ENCODE assay signal across 10 cellular contexts in genomic region chr11:8209208-8209807, GRCh38. TPM values are rescaled to one million over a fixed set of nuclear protein-coding genes. Genes with fewer than 3 reads are reported as not detected.
DNase-seq lines count a peak whose midpoint lies in the region; ATAC-seq, FAIRE-seq and TF ChIP-seq lines count a peak whose summit lies in the region.
"Had no signal": no experiment of that assay in that cellular context is flagged by ENCODE, and none has a peak within 500 bp of the region (broad histone marks: within the 10 kb centered on the region; RNA-seq: fewer than 3 reads in every experiment).

No MANE protein-coding gene starts in this region.

- TF ChIP-seq POLR2A in GM12878 (IDR thresholded peaks at IDR 0.05; ENCODE audit: low read depth, low read length): no peak

- POLR2A ChIA-PET in GM12878 (lab: Charles Lee): interaction anchor here (1.6 kb wide), 1 partner anchor 14 kb away, joined by 5 read pairs; no protein-coding TSS in a partner anchor

- H4K20me1 ChIP-seq in GM12878 (ENCODE audit: control insufficient read depth, insufficient read depth): no peaks in the 10 kb centered on the region; the same call in 1 of the 2 replicates

- H3K36me3 ChIP-seq in GM12878 (ENCODE audit: control insufficient read depth in 2 of 2, insufficient read depth in 2 of 2, low read length in 1 of 2): no peaks in the 10 kb centered on the region

- CTCF ChIA-PET in GM12878 (lab: Yijun Ruan, JAX): interaction anchor here (0.9 to 8.7 kb wide), 6 partner anchors 9 to 19 kb away, joined by 3 to 132 read pairs (median 4); no protein-coding TSS in a partner anchor

- SMC1A ChIA-PET in GM12878 (lab: Charles Lee; ENCODE audit: uncharacterized antibody, unreplicated experiment): interaction anchor here (1.5 to 3.6 kb wide), 4 partner anchors 13 to 19 kb away, joined by 5 to 28 read pairs (median 6); no protein-coding TSS in a partner anchor

- no peak overlapping the region for H2AFZ ChIP-seq in GM12878 (ENCODE audit: control insufficient read depth, low read depth, low read length)

- peak; percentile 55 for TF ChIP-seq RAD21 in GM12878 (IDR thresholded peaks at IDR 0.05; ENCODE audit: insufficient read depth, low read depth, low read length)

- H3K9ac ChIP-seq in GM12878 (ENCODE audit: control insufficient read depth, insufficient read depth, low read length): no peak overlapping the region

- TF ChIP-seq CTCF in HL-60 (IDR thresholded peaks at IDR 0.05; ENCODE audit: insufficient read depth, low read length) (peak; percentile 62), GM12878 (IDR thresholded peaks at IDR 0.05 in 2 of 3, conservative IDR thresholded peaks at IDR 0.05 in 1 of 3; ENCODE audit: control insufficient read depth in 2 of 3, extremely low read depth in 1 of 3, insufficient read depth in 1 of 3, low read depth in 3 of 3, low read length in 3 of 3) (peak; percentile 56 to 81 (median 75))

- H3K4me3 Mint-ChIP-seq in memory B cell: no peak overlapping the region
- H3K4me3 Mint-ChIP-seq: activated naive CD8-positive, alpha-beta T cell had no signal

- no peaks in the 10 kb centered on the region for H3K9me3 ChIP-seq in GM12878 (replicated peaks; ENCODE audit: control insufficient read depth, insufficient read depth, low read length)

- DNase-seq in CMK (ENCODE audit: low read depth): peak; percentile 34
- DNase-seq in HL-60 (ENCODE audit: low read depth in 1 of 2, low spot score in 1 of 2): peak in 1 of 2 experiments; percentile 48
- no peak for DNase-seq in GM12878 (ENCODE audit: low read depth, low spot score)
- DNase-seq in memory B cell (ENCODE audit: low spot score in 2 of 2): peak; percentile 63 to 74
- no peak for DNase-seq in T-helper 1 cell
- no peak for DNase-seq in sciatic nerve (ENCODE audit: low spot score)
- no peak for DNase-seq in NCI-H2171 (lab: John Stamatoyannopoulos, UW)
- no peak for DNase-seq in activated CD8-positive, alpha-beta memory T cell treated with anti-CD3 and anti-CD28 coated beads for 24 hours
- DNase-seq: NCI-H1694 treated with DMSO at 0.1 percent for 48 hours had no signal

- H3K4me2 ChIP-seq in GM12878 (ENCODE audit: control insufficient read depth, insufficient read depth): no peak overlapping the region

- H3K36me3 Mint-ChIP-seq in memory B cell: no peaks in the 10 kb centered on the region
- H3K36me3 Mint-ChIP-seq: activated naive CD8-positive, alpha-beta T cell had no signal

- peaks cover 14% of the 10 kb centered on the region for H3K4me1 Mint-ChIP-seq in memory B cell

- intact Hi-C loops in GM12878 (cut with micrococcal nuclease; ENCODE audit: unreplicated experiment): loop anchor here (1.0 to 10.0 kb wide), 2 partner anchors 17 to 175 kb away; no protein-coding TSS in a partner anchor
- intact Hi-C loops in sciatic nerve (cut with DNase I): no loop called here

- H3K9me3 Mint-ChIP-seq in memory B cell: no peaks in the 10 kb centered on the region

- no peak for TF ChIP-seq EP300 in GM12878 (IDR thresholded peaks at IDR 0.05; ENCODE audit: borderline replicate concordance in 1 of 2, control insufficient read depth in 1 of 2, low read depth in 2 of 2, low read length in 2 of 2)

- RAD21 ChIA-PET in GM12878 (lab: Charles Lee; ENCODE audit: unreplicated experiment): interaction anchor here (3.0 kb wide), 2 partner anchors 13 to 16 kb away, joined by 20 to 33 read pairs; no protein-coding TSS in a partner anchor

- H3K27me3 Mint-ChIP-seq in memory B cell: no peaks in the 10 kb centered on the region

- in situ Hi-C loops in GM12878 (cut with MboI): no loop called here

- no peak for FAIRE-seq in GM12878 (lab: Jason Lieb, UNC)

- no peaks in the 10 kb centered on the region for H3K79me2 ChIP-seq in GM12878 (ENCODE audit: control insufficient read depth, insufficient read depth, low read length)

- H3K4me1 ChIP-seq in GM12878 (ENCODE audit: control insufficient read depth, insufficient read depth, low read length): no peaks in the 10 kb centered on the region

- no TSS peak for BruUV-seq in GM12878 (replicated peaks; lab: Mats Ljungman, UMichigan)

- 9% methylated on average over 4 of the region's 4 CpGs for WGBS in GM12878 (ENCODE audit: insufficient coverage, insufficient replicate concordance, low lambda C conversion rate, missing lambda C conversion rate)

- no peak overlapping the region for H3K4me3 ChIP-seq in HL-60 (replicated peaks; ENCODE audit: insufficient read depth, low read length)
- no peak overlapping the region for H3K4me3 ChIP-seq in GM12878

- H3K27ac Mint-ChIP-seq in memory B cell: no peak overlapping the region
- H3K27ac Mint-ChIP-seq: activated naive CD8-positive, alpha-beta T cell had no signal

- no peaks in the 10 kb centered on the region for H3K27me3 ChIP-seq in HL-60 (ENCODE audit: insufficient read depth, poor library complexity, severe bottlenecking)
- peaks cover 3% of the 10 kb centered on the region in 2 experiments; a peak in 3 of 4 replicates for H3K27me3 ChIP-seq in GM12878 (replicated peaks in 1 of 2; ENCODE audit: control insufficient read depth in 2 of 2, insufficient read depth in 2 of 2, low read length in 1 of 2)

- no peak overlapping the region for H3K27ac ChIP-seq in HL-60 (replicated peaks)
- no peak overlapping the region for H3K27ac ChIP-seq in GM12878 (ENCODE audit: control insufficient read depth, insufficient read depth)

- ATAC-seq in GM12878 (peak; percentile 79), memory B cell (ENCODE audit: low read depth) (peak; percentile 54), sciatic nerve (no peak)

TF ChIP-seq in GM12878, 131 proteins besides CTCF, POLR2A, EP300 and RAD21:
- TF ChIP-seq SMC3 (IDR thresholded peaks at IDR 0.05; ENCODE audit: borderline replicate concordance, low read length): peak; percentile 61; the same call in 1 of the 2 replicates
- no peak for TF ChIP-seq BCL11A (IDR thresholded peaks at IDR 0.05; ENCODE audit: low read depth, low read length)

RNA-seq across cellular contexts. Expression of gene RIC3, which starts 40.5 kb away (rescaled TPM):
- total RNA-seq in GM12878 (2013; cell fraction: nucleolus; rRNA removed): 48.5 and 51.5 TPM in 2 replicates
- total RNA-seq in GM12878 (2014; rRNA removed): 1.9 and 2.0 TPM in 2 replicates
- total RNA-seq in GM12878 (2014; rRNA removed; fragmentation: Illumina TruSeq; extraction: Trizol): 2.3 and 2.8 TPM in 2 replicates
- total RNA-seq in GM12878 (2021): 2.1 and 2.9 TPM in 2 replicates
- 2.9 TPM for polyA plus RNA-seq in GM12878 (2011; ENCODE audit: low read depth)
- polyA plus RNA-seq in GM12878 (2011; rRNA removed): 8.9 and 13.0 TPM in 2 replicates
- polyA plus RNA-seq in GM12878 (2011; cell fraction: cytosol; rRNA removed): 2.9 and 4.0 TPM in 2 replicates
- 32.9 and 33.1 TPM in 2 replicates for polyA plus RNA-seq in GM12878 (2011; cell fraction: nucleus; rRNA removed)
- polyA plus RNA-seq in GM12878 (2012): 2.6 and 3.7 TPM in 2 replicates
- 3.2 and 4.7 TPM in 2 replicates for polyA plus RNA-seq in GM12878 (2014; fragmentation: Illumina TruSeq; extraction: Trizol)
- 1 to 10 TPM in 1 of 2 experiments, under 1 TPM in 1; 0.90 to 1.3 TPM for polyA plus RNA-seq in GM12878 (2014; fragmentation: Nextera tagmentation; extraction: Ambion mirVana)
- polyA plus RNA-seq in GM12878 (2014; rRNA removed): 4.1 and 4.2 TPM in 2 replicates
- 1 to 10 TPM; 1.4 to 1.9 TPM for polyA plus RNA-seq in GM12878 (2016; fragmentation: Nextera tagmentation; extraction: Ambion mirVana)
- polyA minus RNA-seq in GM12878 (2011; rRNA and poly(A)+ RNA removed): 3.8 and 5.6 TPM in 2 replicates
- 1.8 TPM in 1 of 2 replicates, not detected in the other for polyA minus RNA-seq in GM12878 (2011; cell fraction: cytosol; rRNA and poly(A)+ RNA removed)
- 12.5 and 17.4 TPM in 2 replicates for polyA minus RNA-seq in GM12878 (2011; cell fraction: nucleus; rRNA and poly(A)+ RNA removed)
- 14.6 TPM for total RNA-seq in sciatic nerve

RNA-seq across cellular contexts. Expression of gene LMO1, which starts 54.4 kb away (rescaled TPM):
- total RNA-seq in GM12878 (2013; cell fraction: nucleolus; rRNA removed): not detected in 2 replicates
- not detected in 2 replicates for total RNA-seq in GM12878 (2014; rRNA removed)
- total RNA-seq in GM12878 (2014; rRNA removed; fragmentation: Illumina TruSeq; extraction: Trizol): not detected in 2 replicates
- not detected in 2 replicates for total RNA-seq in GM12878 (2021)
- not detected for polyA plus RNA-seq in GM12878 (2011; ENCODE audit: low read depth)
- polyA plus RNA-seq in GM12878 (2011; rRNA removed): not detected in 2 replicates
- not detected in 2 replicates for polyA plus RNA-seq in GM12878 (2011; cell fraction: cytosol; rRNA removed)
- polyA plus RNA-seq in GM12878 (2011; cell fraction: nucleus; rRNA removed): not detected in 2 replicates
- polyA plus RNA-seq in GM12878 (2012): not detected in 2 replicates
- not detected in 2 replicates for polyA plus RNA-seq in GM12878 (2014; fragmentation: Illumina TruSeq; extraction: Trizol)
- not detected for polyA plus RNA-seq in GM12878 (2014; fragmentation: Nextera tagmentation; extraction: Ambion mirVana)
- polyA plus RNA-seq in GM12878 (2014; rRNA removed): not detected in 2 replicates
- not detected for polyA plus RNA-seq in GM12878 (2016; fragmentation: Nextera tagmentation; extraction: Ambion mirVana)
- not detected in 2 replicates for polyA minus RNA-seq in GM12878 (2011; rRNA and poly(A)+ RNA removed)
- not detected in 2 replicates for polyA minus RNA-seq in GM12878 (2011; cell fraction: cytosol; rRNA and poly(A)+ RNA removed)
- polyA minus RNA-seq in GM12878 (2011; cell fraction: nucleus; rRNA and poly(A)+ RNA removed): not detected in 2 replicates
- total RNA-seq in sciatic nerve: 0.62 TPM

Comparison
In these comparisons a context has a peak if more than half of its experiments do, and no peak if none do; other contexts are left out.
1. DNase-seq: peak in CMK (single experiment) and memory B cell (2 of 2); none in GM12878 (single experiment), T-helper 1 cell (0 of 5), sciatic nerve (single experiment), NCI-H2171 (single experiment) and activated CD8-positive, alpha-beta memory T cell treated with anti-CD3 and anti-CD28 coated beads for 24 hours (single experiment).